Comparison of ENCODE assay signal across 8 cellular contexts in genomic region chr14:102317564-102318248, GRCh38. TPM values are rescaled to one million over a fixed set of nuclear protein-coding genes. Genes with fewer than 3 reads are reported as not detected.
DNase-seq lines count a peak whose midpoint lies in the region; ATAC-seq and TF ChIP-seq lines count a peak whose summit lies in the region.

No MANE protein-coding gene starts in this region.

- peak overlapping the region; percentile 79 for H3K9ac ChIP-seq in OCI-LY3 (ENCODE audit: low read length)

- peak overlapping the region; percentile 94 to 99 (median 96) for H3K4me3 Mint-ChIP-seq in CD8-positive, alpha-beta memory T cell

- no peaks in the 10 kb centered on the region for H3K27me3 ChIP-seq in CD8-positive, alpha-beta memory T cell (ENCODE audit: insufficient read depth, low read length, poor library complexity, severe bottlenecking)
- H3K27me3 ChIP-seq in OCI-LY3 (ENCODE audit: low read depth, low read length) = no peaks in the 10 kb centered on the region
- no peaks in the 10 kb centered on the region for H3K27me3 ChIP-seq in tibial artery

- H4K20me1 ChIP-seq in OCI-LY3 (ENCODE audit: insufficient read depth, low read length) = no peaks in the 10 kb centered on the region

- peaks cover 0 to 8% of the 10 kb centered on the region in 2 donors for H3K27me3 Mint-ChIP-seq in CD8-positive, alpha-beta memory T cell

- peaks cover 0 to 18% (median 0%) of the 10 kb centered on the region in 3 donors for H3K36me3 Mint-ChIP-seq in CD8-positive, alpha-beta memory T cell

- peaks cover 39% of the 10 kb centered on the region for H3K4me1 ChIP-seq in CD8-positive, alpha-beta memory T cell (ENCODE audit: insufficient read depth, low read length)
- H3K4me1 ChIP-seq in OCI-LY3 (ENCODE audit: low read length) (peaks cover 39% of the 10 kb centered on the region), tibial artery (peaks cover 0 to 45% (median 28%) of the 10 kb centered on the region in 4 donors)

- H3K79me2 ChIP-seq in OCI-LY3 (ENCODE audit: low read length) = peaks cover 15% of the 10 kb centered on the region

- POLR2A ChIA-PET in CD8-positive, alpha-beta memory T cell (lab: Charles Lee) = interaction anchor here (0.9 to 1.0 kb wide), 4 partner anchors 8 to 369 kb away, joined by 3 to 4 read pairs (median 4); partner anchors contain the start of gene MOK

- peaks cover 40 to 75% (median 65%) of the 10 kb centered on the region in 3 donors for H3K4me1 Mint-ChIP-seq in CD8-positive, alpha-beta memory T cell

- peak overlapping the region; percentile 90 for H3K4me2 ChIP-seq in OCI-LY3 (ENCODE audit: low read length)

- ATAC-seq in GM18909 (IDR thresholded peaks at IDR 0.05; ENCODE audit: poor library complexity, unreplicated experiment) = no peak

- H3K9me3 ChIP-seq in CD8-positive, alpha-beta memory T cell (ENCODE audit: low read length) = no peaks in the 10 kb centered on the region
- H3K9me3 ChIP-seq in OCI-LY3 (ENCODE audit: insufficient read depth, low read length) = no peaks in the 10 kb centered on the region
- no peaks in the 10 kb centered on the region for H3K9me3 ChIP-seq in tibial artery

- CTCF ChIA-PET in CD8-positive, alpha-beta memory T cell (lab: Charles Lee) = interaction anchor here (0.6 to 5.7 kb wide), 16 partner anchors 10 to 370 kb away, joined by 3 to 79 read pairs (median 4); partner anchors contain the start of genes ANKRD9, CINP, HSP90AA1 and MOK

- H3K9me3 Mint-ChIP-seq in CD8-positive, alpha-beta memory T cell = peaks cover 0 to 3% (median 0%) of the 10 kb centered on the region in 5 donors

- intact Hi-C loops in tibial artery (cut with DNase I; ENCODE audit: low total_unique reads) = loop anchor here (5.0 to 10.0 kb wide), 2 partner anchors 173 to 1310 kb away; partner anchors contain the start of gene KLC1

- peak overlapping the region; percentile 36 for H3K27ac ChIP-seq in CD8-positive, alpha-beta memory T cell (ENCODE audit: low read depth, low read length)
- peak overlapping the region; percentile 69 for H3K27ac ChIP-seq in OCI-LY3 (ENCODE audit: low read length)
- H3K27ac ChIP-seq in tibial artery = peak overlapping the region; percentile 94 to 97

- peak in 1 of 5 donors; percentile 16 for DNase-seq in CD8-positive, alpha-beta memory T cell
- DNase-seq in HK-2 (ENCODE audit: unreplicated experiment) (peak; percentile 29), cerebellar cortex (ENCODE audit: low spot score) (peak; percentile 81), lung microvascular endothelial cell (ENCODE audit: low read depth in 2 of 2) (peak; percentile 35 to 58), tibial artery (no peak), NCI-H2029 (lab: John Stamatoyannopoulos, UW) (no peak)

- TF ChIP-seq CTCF in OCI-LY3 (IDR thresholded peaks at IDR 0.05; ENCODE audit: low read depth, low read length) (peak; percentile 65), tibial artery (IDR thresholded peaks at IDR 0.05) (no peak)

- H2AFZ ChIP-seq in OCI-LY3 (ENCODE audit: low read depth, low read length) = peak overlapping the region; percentile 94

- H3K27ac Mint-ChIP-seq in CD8-positive, alpha-beta memory T cell = peak overlapping the region; percentile 93 to 99 (median 98)

- H3K36me3 ChIP-seq in CD8-positive, alpha-beta memory T cell (ENCODE audit: insufficient read depth, low read length) = no peaks in the 10 kb centered on the region
- no peaks in the 10 kb centered on the region for H3K36me3 ChIP-seq in OCI-LY3 (replicated peaks; ENCODE audit: low read depth, low read length)
- peaks cover 0 to 4% (median 0%) of the 10 kb centered on the region in 3 donors for H3K36me3 ChIP-seq in tibial artery

- H3K4me3 ChIP-seq in CD8-positive, alpha-beta memory T cell (ENCODE audit: low read length) = peak overlapping the region; percentile 49
- H3K4me3 ChIP-seq in OCI-LY3 (ENCODE audit: low read length) (peak overlapping the region; percentile 91), tibial artery (peak overlapping the region; percentile 52 to 64)

RNA-seq across cellular contexts. Expression of gene ZNF839, which starts 1.8 kb away (rescaled TPM):
- 10 to 100 TPM; 12.9 to 14.0 TPM for total RNA-seq in CD8-positive, alpha-beta memory T cell
- 7.2 TPM for polyA plus RNA-seq in CD8-positive, alpha-beta memory T cell
- total RNA-seq in lung microvascular endothelial cell = 4.0 and 5.0 TPM in 2 replicates

RNA-seq across cellular contexts. Expression of gene MOK, which starts 12.7 kb away (rescaled TPM):
- total RNA-seq in CD8-positive, alpha-beta memory T cell = 1 to 10 TPM; 5.8 to 7.3 TPM
- polyA plus RNA-seq in CD8-positive, alpha-beta memory T cell = 2.8 TPM
- total RNA-seq in lung microvascular endothelial cell = 0.65 and 1.2 TPM in 2 replicates

RNA-seq across cellular contexts. Expression of gene CINP, which starts 45.0 kb away (rescaled TPM):
- total RNA-seq in CD8-positive, alpha-beta memory T cell = 10 to 100 TPM; 65.4 to 66.0 TPM
- polyA plus RNA-seq in CD8-positive, alpha-beta memory T cell = 40.5 TPM
- total RNA-seq in lung microvascular endothelial cell = 41.7 and 44.5 TPM in 2 replicates

RNA-seq across cellular contexts. Expression of gene TECPR2, which starts 45.0 kb away (rescaled TPM):
- total RNA-seq in CD8-positive, alpha-beta memory T cell = 10 to 100 TPM in 1 of 2 experiments, 1 to 10 TPM in 1; 8.4 to 11.6 TPM
- 4.5 TPM for polyA plus RNA-seq in CD8-positive, alpha-beta memory T cell
- total RNA-seq in lung microvascular endothelial cell = 6.1 and 8.9 TPM in 2 replicates

Comparison
In these comparisons a context has a peak if more than half of its experiments do, and no peak if none do; other contexts are left out.
1. DNase-seq: peak in HK-2 (single experiment), cerebellar cortex (single experiment) and lung microvascular endothelial cell (2 of 2); none in tibial artery (0 of 2) and NCI-H2029 (single experiment).
2. H3K27ac ChIP-seq: peak in every context shown above with its lines; median percentile 96 in tibial artery; 69 in OCI-LY3; 36 in CD8-positive, alpha-beta memory T cell.
3. Peak in every context shown above with its lines, with median percentiles within 50 percentile points of each other: H3K4me3 ChIP-seq.